In the genomic region with DNA sequence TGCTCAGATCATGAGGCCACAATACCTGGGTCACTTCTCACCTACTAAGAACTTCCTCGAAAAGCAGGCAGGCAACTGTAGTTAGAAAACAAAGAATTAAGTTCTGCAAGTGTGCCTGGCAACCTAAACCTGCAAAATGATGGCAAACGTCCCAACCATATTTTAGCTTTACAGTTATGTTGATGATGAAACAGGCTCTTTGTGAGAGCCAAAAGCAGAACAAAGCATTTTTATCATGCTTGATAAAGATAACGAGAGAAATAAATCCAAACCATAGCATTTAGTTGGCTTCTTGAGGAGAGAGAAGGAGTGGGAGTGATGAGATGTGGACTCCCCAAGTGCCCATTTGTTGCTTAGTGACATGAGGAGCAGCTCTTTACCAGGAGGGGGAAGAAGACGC, we compare ENCODE assay signal across 19 cellular contexts.
"Had no signal": no experiment of that assay in that cellular context is flagged by ENCODE, and none has a peak within 500 bp of the region (broad histone marks: within the 10 kb centered on the region; RNA-seq: fewer than 3 reads in every experiment).

No MANE protein-coding gene starts in this region.

- FAIRE-seq: frontal cortex had no signal

- H3K36me3 ChIP-seq: ascending aorta, left lung, thyroid gland, upper lobe of right lung had no signal

- DNase-seq: activated CD4-positive, alpha-beta memory T cell treated with anti-CD3 and anti-CD28 coated beads for 36 hours; activated CD4-positive, alpha-beta T cell treated with anti-CD3 and anti-CD28 coated beads for 4 hours; activated CD4-positive, CD25-positive, alpha-beta regulatory T cell; activated effector memory CD4-positive, alpha-beta T cell treated with anti-CD3 and anti-CD28 coated beads, Interleukin-2, amount 50 U/mL, for 16 hours; activated naive CD4-positive, alpha-beta T cell treated with anti-CD3 and anti-CD28 coated beads, Interleukin-2, amount 10 ng/mL, durations not matched to agents 7 days and 5 days; activated naive CD8-positive, alpha-beta T cell treated with anti-CD3 and anti-CD28 coated beads, Interleukin-2, amount 50 U/mL, for 24 hours; activated T-cell treated with anti-CD3 and anti-CD28 coated beads, Interleukin-2, amount 50 U/mL, for 72 hours; effector memory CD4-positive, alpha-beta T cell; glutamatergic neuron; kidney glomerular epithelial cell; left lung; stimulated activated CD4-positive, alpha-beta T cell treated with anti-CD3 and anti-CD28 coated beads, Interleukin-12 subunit alpha, Interleukin-12 subunit beta, amount 100 ng/mL, for 4 hours; substantia nigra; thyroid gland; upper lobe of right lung had no signal

- H3K4me3 ChIP-seq: ascending aorta, hepatocyte, left lung, thyroid gland, upper lobe of right lung had no signal

- H3K9me3 ChIP-seq: ascending aorta, left lung, thyroid gland, upper lobe of right lung had no signal

- H3K4me2 ChIP-seq: hepatocyte had no signal

- H3K4me1 ChIP-seq: ascending aorta, left lung, thyroid gland, upper lobe of right lung had no signal

- H3K79me2 ChIP-seq: hepatocyte had no signal

- H2AFZ ChIP-seq: hepatocyte had no signal

- H3K27ac ChIP-seq: ascending aorta, hepatocyte, left lung, thyroid gland, upper lobe of right lung had no signal

- H3K27me3 ChIP-seq: ascending aorta, hepatocyte, left lung, thyroid gland, upper lobe of right lung had no signal

- ATAC-seq: activated naive CD8-positive, alpha-beta T cell treated with anti-CD3 and anti-CD28 coated beads, Interleukin-2, amount 50 U/mL, for 24 hours; activated T-cell treated with anti-CD3 and anti-CD28 coated beads, Interleukin-2, amount 50 U/mL, for 72 hours; left lung; natural killer cell treated with Interleukin-12 subunit alpha and Interleukin-12 subunit beta and Interleukin-15 and Interleukin-18, amount 100 ng/mL, for 72 hours; upper lobe of right lung had no signal
